Comparison of ENCODE assay signal across 28 cellular contexts in genomic region chr2:20914087-20914486, GRCh38.
"Had no signal": no experiment of that assay in that cellular context is flagged by ENCODE, and none has a peak within 500 bp of the region (broad histone marks: within the 10 kb centered on the region; RNA-seq: fewer than 3 reads in every experiment).

No MANE protein-coding gene starts in this region.

- H3K36me3 Mint-ChIP-seq: naive thymus-derived CD8-positive, alpha-beta T cell; natural killer cell treated with Interleukin-12 subunit alpha and Interleukin-12 subunit beta and Interleukin-15 and Interleukin-18, amount 100 ng/mL, for 72 hours; stimulated activated effector memory CD8-positive, alpha-beta T cell treated with anti-CD3 and anti-CD28 coated beads, Interleukin-12 subunit alpha, Interleukin-12 subunit beta, amount 100 ng/mL, for 72 hours had no signal

- H3K27ac Mint-ChIP-seq: natural killer cell treated with Interleukin-12 subunit alpha and Interleukin-12 subunit beta and Interleukin-15 and Interleukin-18, amount 100 ng/mL, for 72 hours; nephron progenitor cell; stimulated activated effector memory CD8-positive, alpha-beta T cell treated with anti-CD3 and anti-CD28 coated beads, Interleukin-12 subunit alpha, Interleukin-12 subunit beta, amount 100 ng/mL, for 72 hours; stimulated activated naive B cell treated with anti-CD40 and anti-IgM and Interleukin-4, amounts not matched to agents 10 μg/mL and 1 μg/mL and 100 μg/mL, for 72 hours; stimulated activated naive CD8-positive, alpha-beta T cell treated with anti-CD3 and anti-CD28 coated beads, Interleukin-15, Interleukin-2, amounts not matched to agents 100 ng/mL and 50 ng/mL, for 24 hours had no signal

- H3K4me1 ChIP-seq: pancreas, psoas muscle, right lobe of liver, thyroid gland, upper lobe of left lung, uterus had no signal

- H3K9me3 Mint-ChIP-seq: natural killer cell treated with Interleukin-12 subunit alpha and Interleukin-12 subunit beta and Interleukin-15 and Interleukin-18, amount 100 ng/mL, for 72 hours; neural crest cell; stimulated activated effector memory CD8-positive, alpha-beta T cell treated with anti-CD3 and anti-CD28 coated beads, Interleukin-12 subunit alpha, Interleukin-12 subunit beta, amount 100 ng/mL, for 72 hours; stimulated activated naive CD8-positive, alpha-beta T cell treated with anti-CD3 and anti-CD28 coated beads, Interleukin-15, Interleukin-2, amounts not matched to agents 100 ng/mL and 50 ng/mL, for 24 hours had no signal

- H3K27me3 ChIP-seq: pancreas, right lobe of liver, sigmoid colon, thyroid gland, upper lobe of left lung, uterus had no signal

- H3K4me3 ChIP-seq: pancreas, psoas muscle, right lobe of liver, sigmoid colon, stomach, thoracic aorta, thyroid gland, tibial nerve, upper lobe of left lung, uterus had no signal

- FAIRE-seq: pancreas, small intestine had no signal

- DNase-seq: naive B cell; naive thymus-derived CD8-positive, alpha-beta T cell; nephron progenitor cell; nucleus accumbens; pancreas; psoas muscle; right cardiac atrium; right lobe of liver; sigmoid colon; small intestine; stimulated activated CD4-positive, alpha-beta T cell treated with anti-CD3 and anti-CD28 coated beads, Interleukin-15, amount 100 ng/mL, for 24 hours; stimulated activated CD4-positive, alpha-beta T cell treated with anti-CD3 and anti-CD28 coated beads, Interleukin-2, amount 100 ng/mL, for 24 hours; stimulated activated CD4-positive, alpha-beta T cell treated with anti-CD3 and anti-CD28 coated beads, Interleukin-2, amount 100 ng/mL, for 48 hours; stimulated activated CD4-positive, alpha-beta T cell treated with anti-CD3 and anti-CD28 coated beads, Interleukin-4, amount 100 ng/mL, for 24 hours; stimulated activated naive B cell treated with anti-CD40 and anti-IgM and Interleukin-4, amounts not matched to agents 10 μg/mL and 1 μg/mL and 100 μg/mL, for 72 hours; stimulated activated naive CD4-positive, alpha-beta T cell treated with Interleukin-2 at 50 U/mL for 16 hours; stomach; thyroid gland; trophoblast cell; upper lobe of left lung; uterus had no signal

- H3K9me3 ChIP-seq: neutrophil, pancreas, psoas muscle, right lobe of liver, sigmoid colon, stomach, thoracic aorta, thyroid gland, tibial nerve, upper lobe of left lung, uterus had no signal

- H3K36me3 ChIP-seq: neutrophil, pancreas, right lobe of liver, sigmoid colon, stomach, thoracic aorta, thyroid gland, tibial nerve, upper lobe of left lung, uterus had no signal

- H3K27ac ChIP-seq: neutrophil, pancreas, psoas muscle, right lobe of liver, sigmoid colon, stomach, thoracic aorta, thyroid gland, tibial nerve, upper lobe of left lung, uterus had no signal

- ATAC-seq: naive thymus-derived CD8-positive, alpha-beta T cell; natural killer cell treated with Interleukin-12 subunit alpha and Interleukin-12 subunit beta and Interleukin-15 and Interleukin-18, amount 100 ng/mL, for 72 hours; pancreas; psoas muscle; right cardiac atrium; right lobe of liver; stimulated activated naive B cell treated with anti-CD40 and anti-IgM and Interleukin-4, amounts not matched to agents 10 μg/mL and 1 μg/mL and 100 μg/mL, for 72 hours had no signal

- H3K4me1 Mint-ChIP-seq: naive B cell, neural crest cell had no signal

- H3K4me3 Mint-ChIP-seq: naive B cell; naive thymus-derived CD8-positive, alpha-beta T cell; natural killer cell treated with Interleukin-12 subunit alpha and Interleukin-12 subunit beta and Interleukin-15 and Interleukin-18, amount 100 ng/mL, for 72 hours; nephron progenitor cell; neural crest cell; stimulated activated effector memory CD8-positive, alpha-beta T cell treated with anti-CD3 and anti-CD28 coated beads, Interleukin-12 subunit alpha, Interleukin-12 subunit beta, amount 100 ng/mL, for 72 hours; stimulated activated naive B cell treated with anti-CD40 and anti-IgM and Interleukin-4, amounts not matched to agents 10 μg/mL and 1 μg/mL and 100 μg/mL, for 72 hours; stimulated activated naive CD8-positive, alpha-beta T cell treated with anti-CD3 and anti-CD28 coated beads, Interleukin-15, Interleukin-2, amounts not matched to agents 100 ng/mL and 50 ng/mL, for 24 hours had no signal
